In the genomic region with DNA sequence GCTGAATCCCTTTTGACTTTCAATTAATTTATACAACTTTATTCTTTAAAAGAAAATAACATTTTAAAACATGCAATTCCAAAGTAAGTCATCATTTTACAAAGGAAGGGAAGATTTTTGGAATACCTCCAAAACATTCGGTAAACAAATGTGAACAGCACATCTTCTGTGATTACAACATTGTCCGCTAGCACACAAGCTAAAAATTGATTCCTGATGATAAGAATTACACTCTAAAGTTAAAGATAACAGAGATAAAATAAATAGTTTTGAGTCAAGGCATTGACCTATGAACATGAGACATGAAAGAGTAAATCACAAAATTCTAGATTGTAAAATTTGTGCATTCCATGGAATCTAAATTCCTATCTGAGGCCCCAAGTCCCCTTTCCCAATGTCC, we compare ENCODE assay signal across 21 cellular contexts. TPM values are rescaled to one million over a fixed set of nuclear protein-coding genes. Genes with fewer than 3 reads are reported as not detected.
A peak's percentile ranks its signal among the peaks of the same experiment; 100 is the strongest.
DNase-seq lines count a peak whose midpoint lies in the region; TF ChIP-seq lines count a peak whose summit lies in the region.
"Had no signal": no experiment of that assay in that cellular context is flagged by ENCODE, and none has a peak within 500 bp of the region (broad histone marks: within the 10 kb centered on the region; RNA-seq: fewer than 3 reads in every experiment).

No MANE protein-coding gene starts in this region.

- no peaks in the 10 kb centered on the region for H3K27me3 Mint-ChIP-seq in neural crest cell (ENCODE audit: low read depth)
- H3K27me3 Mint-ChIP-seq: dendritic cell treated with granulocyte-macrophage colony-stimulating factor and Interleukin-4, amounts not matched to agents 40 ng/mL and 50 ng/mL, for 4 days; stimulated activated naive CD8-positive, alpha-beta T cell treated with anti-CD3 and anti-CD28 coated beads, Interleukin-15, Interleukin-2, amounts not matched to agents 100 ng/mL and 50 ng/mL, for 24 hours had no signal

- TF ChIP-seq CTCF in LNCaP clone FGC (IDR thresholded peaks at IDR 0.05; ENCODE audit: control insufficient read depth, extremely low read depth, insufficient read depth) (no peak), fibroblast of mammary gland (conservative IDR thresholded peaks at IDR 0.05; ENCODE audit: control insufficient read depth, insufficient read depth, low read depth, low read length) (no peak), neural crest cell (conservative IDR thresholded peaks at IDR 0.05) (no peak)

- DNase-seq in ELR (ENCODE audit: low read depth) (peak; percentile 40), LNCaP clone FGC (ENCODE audit: low read depth) (peak; percentile 63), fibroblast of mammary gland (ENCODE audit: low read depth) (peak; percentile 74), neural crest cell (ENCODE audit: low read depth, low spot score) (no peak), HPDE6-E6E7 (ENCODE audit: extremely low spot score) (no peak), LoVo (ENCODE audit: low spot score) (no peak), nucleus accumbens (lab: John Stamatoyannopoulos, UW) (no peak)
- DNase-seq: activated CD4-positive, alpha-beta T cell treated with anti-CD3 and anti-CD28 coated beads for 1 hour; activated naive CD4-positive, alpha-beta T cell treated with Interleukin-2 at 50 U/mL for 16 hours; activated T-cell treated with anti-CD3 and anti-CD28 coated beads, Interleukin-2, amount 50 U/mL, for 4 hours; gastrocnemius medialis; kidney; mammary epithelial cell; NCI-H1092; NCI-H1930; NCI-H345; occipital lobe; thyroid gland had no signal

- H3K36me3 Mint-ChIP-seq in neural crest cell (ENCODE audit: low read depth), result no peaks in the 10 kb centered on the region

- peak overlapping the region; percentile 44 for H3K27ac Mint-ChIP-seq in neural crest cell (ENCODE audit: unreplicated experiment)
- H3K27ac Mint-ChIP-seq: dendritic cell treated with granulocyte-macrophage colony-stimulating factor and Interleukin-4, amounts not matched to agents 40 ng/mL and 50 ng/mL, for 4 days; stimulated activated naive CD8-positive, alpha-beta T cell treated with anti-CD3 and anti-CD28 coated beads, Interleukin-15, Interleukin-2, amounts not matched to agents 100 ng/mL and 50 ng/mL, for 24 hours had no signal

- H3K4me1 Mint-ChIP-seq in neural crest cell, result peaks cover 9% of the 10 kb centered on the region

- H3K4me3 ChIP-seq in LNCaP clone FGC (ENCODE audit: low read depth, low read length), result no peak overlapping the region
- no peak overlapping the region for H3K4me3 ChIP-seq in fibroblast of mammary gland (ENCODE audit: control insufficient read depth, low read depth, low read length)
- H3K4me3 ChIP-seq: BLaER1, gastrocnemius medialis, thyroid gland had no signal

- no peak overlapping the region for H3K4me3 Mint-ChIP-seq in neural crest cell
- H3K4me3 Mint-ChIP-seq: activated T-cell treated with anti-CD3 and anti-CD28 coated beads, Interleukin-2, amount 50 U/mL, for 4 hours; dendritic cell treated with granulocyte-macrophage colony-stimulating factor and Interleukin-4, amounts not matched to agents 40 ng/mL and 50 ng/mL, for 4 days; stimulated activated naive CD8-positive, alpha-beta T cell treated with anti-CD3 and anti-CD28 coated beads, Interleukin-15, Interleukin-2, amounts not matched to agents 100 ng/mL and 50 ng/mL, for 24 hours had no signal

- no peaks in the 10 kb centered on the region for H3K9me3 Mint-ChIP-seq in neural crest cell
- H3K9me3 Mint-ChIP-seq: activated T-cell treated with anti-CD3 and anti-CD28 coated beads, Interleukin-2, amount 50 U/mL, for 4 hours; dendritic cell treated with granulocyte-macrophage colony-stimulating factor and Interleukin-4, amounts not matched to agents 40 ng/mL and 50 ng/mL, for 4 days; stimulated activated naive CD8-positive, alpha-beta T cell treated with anti-CD3 and anti-CD28 coated beads, Interleukin-15, Interleukin-2, amounts not matched to agents 100 ng/mL and 50 ng/mL, for 24 hours had no signal

RNA-seq across cellular contexts. Expression of gene TRAF1, which starts 56.3 kb away (rescaled TPM):
- total RNA-seq in neural crest cell, result 3.5 and 3.8 TPM in 2 replicates

Comparison
In these comparisons a context has a peak if more than half of its experiments do, and no peak if none do; other contexts are left out.
1. DNase-seq: peak in ELR (single experiment), LNCaP clone FGC (single experiment) and fibroblast of mammary gland (single experiment); none in neural crest cell (single experiment), HPDE6-E6E7 (single experiment), LoVo (single experiment) and nucleus accumbens (0 of 56).